Comparison of ENCODE assay signal across 1 cellular context in the genomic region with DNA sequence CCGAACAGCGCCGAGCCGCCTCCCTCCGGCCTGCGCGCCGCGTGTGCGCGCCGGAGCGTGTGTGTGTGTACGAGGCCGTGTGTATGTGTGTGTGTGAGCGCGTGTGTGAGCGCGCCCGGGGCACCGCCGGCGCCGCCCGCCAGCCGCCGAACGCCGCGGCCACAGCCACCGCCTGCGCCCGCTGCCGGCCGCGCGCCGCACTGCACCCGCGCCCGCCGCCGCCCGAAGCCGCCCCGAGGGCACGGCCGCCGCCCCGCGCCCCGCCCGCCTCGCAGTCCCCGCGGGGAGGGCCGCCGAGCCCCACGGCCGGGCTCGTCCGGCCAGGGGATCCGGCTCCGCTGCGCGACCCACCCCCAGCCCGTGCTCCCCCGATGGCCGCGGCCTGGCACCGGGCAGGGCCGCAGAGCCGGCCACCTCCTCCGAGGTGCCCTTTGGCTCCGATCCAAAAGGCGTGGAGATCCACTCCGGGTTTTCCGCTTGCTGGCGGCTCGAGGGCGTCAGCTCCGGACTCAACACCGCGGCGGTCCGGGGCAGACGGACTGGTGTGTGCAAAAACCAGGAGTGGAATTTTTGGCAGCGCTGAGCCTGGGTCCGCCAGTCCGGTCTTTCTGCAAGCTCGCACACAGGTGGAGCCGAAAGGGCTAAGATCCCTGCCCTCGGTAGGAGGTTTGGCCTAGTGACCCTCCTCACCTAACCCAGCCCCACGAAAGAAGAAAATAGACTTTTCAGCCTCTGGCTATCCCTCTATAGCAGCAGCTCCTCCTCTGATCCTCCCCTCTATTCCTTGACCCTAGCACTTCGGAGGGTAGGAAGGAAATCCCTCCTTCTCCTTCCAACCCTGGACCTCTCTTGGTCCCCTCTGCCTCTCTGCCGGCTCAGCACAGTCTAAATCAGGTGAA.
TF ChIP-seq lines count a peak whose summit lies in the region.

A gene with protein sequence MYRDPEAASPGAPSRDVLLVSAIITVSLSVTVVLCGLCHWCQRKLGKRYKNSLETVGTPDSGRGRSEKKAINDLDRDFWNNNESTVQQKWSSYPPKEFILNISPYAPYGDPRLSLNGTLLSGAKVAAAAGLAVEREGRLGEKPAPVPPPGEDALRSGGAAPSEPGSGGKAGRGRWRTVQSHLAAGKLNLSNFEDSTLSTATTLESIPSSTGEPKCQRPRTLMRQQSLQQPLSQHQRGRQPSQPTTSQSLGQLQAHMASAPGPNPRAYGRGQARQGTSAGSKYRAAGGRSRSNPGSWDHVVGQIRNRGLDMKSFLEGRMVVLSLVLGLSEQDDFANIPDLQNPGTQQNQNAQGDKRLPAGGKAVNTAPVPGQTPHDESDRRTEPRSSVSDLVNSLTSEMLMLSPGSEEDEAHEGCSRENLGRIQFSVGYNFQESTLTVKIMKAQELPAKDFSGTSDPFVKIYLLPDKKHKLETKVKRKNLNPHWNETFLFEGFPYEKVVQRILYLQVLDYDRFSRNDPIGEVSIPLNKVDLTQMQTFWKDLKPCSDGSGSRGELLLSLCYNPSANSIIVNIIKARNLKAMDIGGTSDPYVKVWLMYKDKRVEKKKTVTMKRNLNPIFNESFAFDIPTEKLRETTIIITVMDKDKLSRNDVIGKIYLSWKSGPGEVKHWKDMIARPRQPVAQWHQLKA (minus strand): TSS at position 47 of the 899 bp plus-strand sequence. CDS start 256 bp downstream, outside the sequence.

TF ChIP-seq in HepG2, 621 proteins besides CTCF, POLR2A, EP300 and RAD21 (continued from another document and continues in another):
- TF ChIP-seq U2AF1 (optimal IDR thresholded peaks at IDR 0.05; ENCODE audit: low read depth, low read length) (peak; percentile 96), BHLHE40 (IDR thresholded peaks at IDR 0.05; ENCODE audit: low read length) (no peak), SPEN (CRISPR knock-in tag; IDR thresholded peaks at IDR 0.05; ENCODE audit: low read depth) (0 out of 2 replicates have a peak, but pooled peaks have one; percentile 27), TMF1 (CRISPR knock-in tag; IDR thresholded peaks at IDR 0.05; ENCODE audit: low read depth) (no peak), HHEX (CRISPR knock-in tag; IDR thresholded peaks at IDR 0.05) (no peak), ZNF17 (CRISPR knock-in tag; IDR thresholded peaks at IDR 0.05) (no peak), ZNF747 (CRISPR knock-in tag; IDR thresholded peaks at IDR 0.05; ENCODE audit: borderline replicate concordance) (peak; percentile 81; the same call in 1 of the 2 replicates), FOXA1 (IDR thresholded peaks at IDR 0.05) (no peak), FOXA1 (CRISPR knock-in tag; IDR thresholded peaks at IDR 0.05) (peak; percentile 48; the same call in 1 of the 2 replicates), SMAD1 (CRISPR knock-in tag; IDR thresholded peaks at IDR 0.05; ENCODE audit: borderline replicate concordance, low read depth) (no peak), ZNF7 (CRISPR knock-in tag; IDR thresholded peaks at IDR 0.05) (no peak), HNRNPUL1 (IDR thresholded peaks at IDR 0.05; ENCODE audit: low read depth, low read length) (no peak), KLF9 (CRISPR knock-in tag; IDR thresholded peaks at IDR 0.05; ENCODE audit: low read depth) (no peak), MTF2 (CRISPR knock-in tag; IDR thresholded peaks at IDR 0.05; ENCODE audit: borderline replicate concordance) (no peak), ZNF264 (CRISPR knock-in tag; IDR thresholded peaks at IDR 0.05) (no peak), YY1 (IDR thresholded peaks at IDR 0.05; ENCODE audit: insufficient read depth, insufficient replicate concordance, low read depth, low read length) (peak; percentile 87), FLYWCH1 (CRISPR knock-in tag; IDR thresholded peaks at IDR 0.05) (no peak), POLR2G (IDR thresholded peaks at IDR 0.05; ENCODE audit: low read depth, low read length) (peak; percentile 46; the same call in 1 of the 2 replicates), ZNF33B (CRISPR knock-in tag; IDR thresholded peaks at IDR 0.05) (no peak), MTA1 (CRISPR knock-in tag; IDR thresholded peaks at IDR 0.05; ENCODE audit: borderline replicate concordance) (no peak), KDM2A (CRISPR knock-in tag; IDR thresholded peaks at IDR 0.05; ENCODE audit: borderline replicate concordance, low read depth) (peak; percentile 88), ZFP36L1 (CRISPR knock-in tag; IDR thresholded peaks at IDR 0.05) (no peak), ZNF354B (CRISPR knock-in tag; IDR thresholded peaks at IDR 0.05) (no peak), BRD4 (CRISPR knock-in tag; IDR thresholded peaks at IDR 0.05) (no peak), ZNF30 (CRISPR knock-in tag; IDR thresholded peaks at IDR 0.05) (no peak), KDM5B (CRISPR knock-in tag; IDR thresholded peaks at IDR 0.05; ENCODE audit: borderline replicate concordance) (peak; percentile 46; the same call in 1 of the 2 replicates), FOXP1 (IDR thresholded peaks at IDR 0.05) (no peak), FOXP1 (CRISPR knock-in tag; IDR thresholded peaks at IDR 0.05) (peak; percentile 49; the same call in 1 of the 2 replicates), ZNF460 (CRISPR knock-in tag; IDR thresholded peaks at IDR 0.05; ENCODE audit: borderline replicate concordance) (no peak), SKI (IDR thresholded peaks at IDR 0.05; ENCODE audit: partially characterized antibody) (peak; percentile 79), TP53 (CRISPR knock-in tag; conservative IDR thresholded peaks at IDR 0.05) (no peak), ZNF256 (CRISPR knock-in tag; conservative IDR thresholded peaks at IDR 0.05) (no peak), RARG (CRISPR knock-in tag; IDR thresholded peaks at IDR 0.05; ENCODE audit: low read depth) (no peak), ZNF556 (CRISPR knock-in tag; IDR thresholded peaks at IDR 0.05; ENCODE audit: borderline replicate concordance) (peak; percentile 71; the same call in 1 of the 2 replicates), ZNF605 (CRISPR knock-in tag; IDR thresholded peaks at IDR 0.05) (peak; percentile 36; the same call in 1 of the 2 replicates), RXRA (CRISPR knock-in tag; IDR thresholded peaks at IDR 0.05) (peak; percentile 60)
- TF ChIP-seq, protein P1, sequence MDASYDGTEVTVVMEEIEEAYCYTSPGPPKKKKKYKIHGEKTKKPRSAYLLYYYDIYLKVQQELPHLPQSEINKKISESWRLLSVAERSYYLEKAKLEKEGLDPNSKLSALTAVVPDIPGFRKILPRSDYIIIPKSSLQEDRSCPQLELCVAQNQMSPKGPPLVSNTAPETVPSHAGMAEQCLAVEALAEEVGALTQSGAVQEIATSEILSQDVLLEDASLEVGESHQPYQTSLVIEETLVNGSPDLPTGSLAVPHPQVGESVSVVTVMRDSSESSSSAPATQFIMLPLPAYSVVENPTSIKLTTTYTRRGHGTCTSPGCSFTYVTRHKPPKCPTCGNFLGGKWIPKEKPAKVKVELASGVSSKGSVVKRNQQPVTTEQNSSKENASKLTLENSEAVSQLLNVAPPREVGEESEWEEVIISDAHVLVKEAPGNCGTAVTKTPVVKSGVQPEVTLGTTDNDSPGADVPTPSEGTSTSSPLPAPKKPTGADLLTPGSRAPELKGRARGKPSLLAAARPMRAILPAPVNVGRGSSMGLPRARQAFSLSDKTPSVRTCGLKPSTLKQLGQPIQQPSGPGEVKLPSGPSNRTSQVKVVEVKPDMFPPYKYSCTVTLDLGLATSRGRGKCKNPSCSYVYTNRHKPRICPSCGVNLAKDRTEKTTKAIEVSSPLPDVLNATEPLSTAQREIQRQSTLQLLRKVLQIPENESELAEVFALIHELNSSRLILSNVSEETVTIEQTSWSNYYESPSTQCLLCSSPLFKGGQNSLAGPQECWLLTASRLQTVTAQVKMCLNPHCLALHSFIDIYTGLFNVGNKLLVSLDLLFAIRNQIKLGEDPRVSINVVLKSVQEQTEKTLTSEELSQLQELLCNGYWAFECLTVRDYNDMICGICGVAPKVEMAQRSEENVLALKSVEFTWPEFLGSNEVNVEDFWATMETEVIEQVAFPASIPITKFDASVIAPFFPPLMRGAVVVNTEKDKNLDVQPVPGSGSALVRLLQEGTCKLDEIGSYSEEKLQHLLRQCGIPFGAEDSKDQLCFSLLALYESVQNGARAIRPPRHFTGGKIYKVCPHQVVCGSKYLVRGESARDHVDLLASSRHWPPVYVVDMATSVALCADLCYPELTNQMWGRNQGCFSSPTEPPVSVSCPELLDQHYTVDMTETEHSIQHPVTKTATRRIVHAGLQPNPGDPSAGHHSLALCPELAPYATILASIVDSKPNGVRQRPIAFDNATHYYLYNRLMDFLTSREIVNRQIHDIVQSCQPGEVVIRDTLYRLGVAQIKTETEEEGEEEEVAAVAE (CRISPR knock-in tag; IDR thresholded peaks at IDR 0.05; ENCODE audit: borderline replicate concordance) = no peak
- TF ChIP-seq, protein P2, sequence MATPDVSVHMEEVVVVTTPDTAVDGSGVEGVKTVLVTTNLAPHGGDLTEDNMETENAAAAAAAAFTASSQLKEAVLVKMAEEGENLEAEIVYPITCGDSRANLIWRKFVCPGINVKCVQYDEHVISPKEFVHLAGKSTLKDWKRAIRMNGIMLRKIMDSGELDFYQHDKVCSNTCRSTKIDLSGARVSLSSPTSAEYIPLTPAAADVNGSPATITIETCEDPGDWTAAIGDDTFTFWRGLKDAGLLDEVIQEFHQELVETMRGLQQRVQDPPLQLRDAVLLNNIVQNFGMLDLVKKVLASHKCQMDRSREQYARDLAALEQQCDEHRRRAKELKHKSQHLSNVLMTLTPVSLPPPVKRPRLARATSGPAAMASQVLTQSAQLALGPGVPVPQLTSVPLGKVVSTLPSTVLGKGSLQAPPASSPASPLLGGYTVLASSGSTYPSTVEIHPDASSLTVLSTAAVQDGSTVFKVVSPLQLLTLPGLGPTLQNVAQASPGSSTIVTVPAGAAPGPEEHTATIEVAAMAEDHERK (CRISPR knock-in tag; IDR thresholded peaks at IDR 0.05; ENCODE audit: low read depth) = no peak
- TF ChIP-seq, protein P3, sequence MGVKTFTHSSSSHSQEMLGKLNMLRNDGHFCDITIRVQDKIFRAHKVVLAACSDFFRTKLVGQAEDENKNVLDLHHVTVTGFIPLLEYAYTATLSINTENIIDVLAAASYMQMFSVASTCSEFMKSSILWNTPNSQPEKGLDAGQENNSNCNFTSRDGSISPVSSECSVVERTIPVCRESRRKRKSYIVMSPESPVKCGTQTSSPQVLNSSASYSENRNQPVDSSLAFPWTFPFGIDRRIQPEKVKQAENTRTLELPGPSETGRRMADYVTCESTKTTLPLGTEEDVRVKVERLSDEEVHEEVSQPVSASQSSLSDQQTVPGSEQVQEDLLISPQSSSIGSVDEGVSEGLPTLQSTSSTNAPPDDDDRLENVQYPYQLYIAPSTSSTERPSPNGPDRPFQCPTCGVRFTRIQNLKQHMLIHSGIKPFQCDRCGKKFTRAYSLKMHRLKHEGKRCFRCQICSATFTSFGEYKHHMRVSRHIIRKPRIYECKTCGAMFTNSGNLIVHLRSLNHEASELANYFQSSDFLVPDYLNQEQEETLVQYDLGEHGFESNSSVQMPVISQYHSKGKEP (CRISPR knock-in tag; IDR thresholded peaks at IDR 0.05) = 0 out of 2 replicates have a peak, but pooled peaks have one; percentile 30
- TF ChIP-seq, protein P4, sequence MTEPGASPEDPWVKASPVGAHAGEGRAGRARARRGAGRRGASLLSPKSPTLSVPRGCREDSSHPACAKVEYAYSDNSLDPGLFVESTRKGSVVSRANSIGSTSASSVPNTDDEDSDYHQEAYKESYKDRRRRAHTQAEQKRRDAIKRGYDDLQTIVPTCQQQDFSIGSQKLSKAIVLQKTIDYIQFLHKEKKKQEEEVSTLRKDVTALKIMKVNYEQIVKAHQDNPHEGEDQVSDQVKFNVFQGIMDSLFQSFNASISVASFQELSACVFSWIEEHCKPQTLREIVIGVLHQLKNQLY (CRISPR knock-in tag; IDR thresholded peaks at IDR 0.05) = no peak
- TF ChIP-seq, protein P5, sequence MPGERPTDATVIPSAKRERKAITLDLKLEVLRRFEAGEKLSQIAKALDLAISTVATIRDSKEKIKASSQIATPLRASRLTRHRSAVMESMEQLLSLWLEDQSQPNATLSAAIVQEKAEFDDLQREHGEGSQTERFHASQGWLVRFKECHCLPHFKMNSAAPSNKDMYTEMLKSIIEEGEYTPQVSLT (CRISPR knock-in tag; IDR thresholded peaks at IDR 0.05; ENCODE audit: borderline replicate concordance, low read depth) = no peak
- TF ChIP-seq, protein P6, sequence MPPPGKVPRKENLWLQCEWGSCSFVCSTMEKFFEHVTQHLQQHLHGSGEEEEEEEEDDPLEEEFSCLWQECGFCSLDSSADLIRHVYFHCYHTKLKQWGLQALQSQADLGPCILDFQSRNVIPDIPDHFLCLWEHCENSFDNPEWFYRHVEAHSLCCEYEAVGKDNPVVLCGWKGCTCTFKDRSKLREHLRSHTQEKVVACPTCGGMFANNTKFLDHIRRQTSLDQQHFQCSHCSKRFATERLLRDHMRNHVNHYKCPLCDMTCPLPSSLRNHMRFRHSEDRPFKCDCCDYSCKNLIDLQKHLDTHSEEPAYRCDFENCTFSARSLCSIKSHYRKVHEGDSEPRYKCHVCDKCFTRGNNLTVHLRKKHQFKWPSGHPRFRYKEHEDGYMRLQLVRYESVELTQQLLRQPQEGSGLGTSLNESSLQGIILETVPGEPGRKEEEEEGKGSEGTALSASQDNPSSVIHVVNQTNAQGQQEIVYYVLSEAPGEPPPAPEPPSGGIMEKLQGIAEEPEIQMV (CRISPR knock-in tag; IDR thresholded peaks at IDR 0.05; ENCODE audit: low read depth) = peak; percentile 87
- TF ChIP-seq, protein P7, sequence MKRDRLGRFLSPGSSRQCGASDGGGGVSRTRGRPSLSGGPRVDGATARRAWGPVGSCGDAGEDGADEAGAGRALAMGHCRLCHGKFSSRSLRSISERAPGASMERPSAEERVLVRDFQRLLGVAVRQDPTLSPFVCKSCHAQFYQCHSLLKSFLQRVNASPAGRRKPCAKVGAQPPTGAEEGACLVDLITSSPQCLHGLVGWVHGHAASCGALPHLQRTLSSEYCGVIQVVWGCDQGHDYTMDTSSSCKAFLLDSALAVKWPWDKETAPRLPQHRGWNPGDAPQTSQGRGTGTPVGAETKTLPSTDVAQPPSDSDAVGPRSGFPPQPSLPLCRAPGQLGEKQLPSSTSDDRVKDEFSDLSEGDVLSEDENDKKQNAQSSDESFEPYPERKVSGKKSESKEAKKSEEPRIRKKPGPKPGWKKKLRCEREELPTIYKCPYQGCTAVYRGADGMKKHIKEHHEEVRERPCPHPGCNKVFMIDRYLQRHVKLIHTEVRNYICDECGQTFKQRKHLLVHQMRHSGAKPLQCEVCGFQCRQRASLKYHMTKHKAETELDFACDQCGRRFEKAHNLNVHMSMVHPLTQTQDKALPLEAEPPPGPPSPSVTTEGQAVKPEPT (CRISPR knock-in tag; IDR thresholded peaks at IDR 0.05; ENCODE audit: low read depth) = no peak
- TF ChIP-seq, protein P8, sequence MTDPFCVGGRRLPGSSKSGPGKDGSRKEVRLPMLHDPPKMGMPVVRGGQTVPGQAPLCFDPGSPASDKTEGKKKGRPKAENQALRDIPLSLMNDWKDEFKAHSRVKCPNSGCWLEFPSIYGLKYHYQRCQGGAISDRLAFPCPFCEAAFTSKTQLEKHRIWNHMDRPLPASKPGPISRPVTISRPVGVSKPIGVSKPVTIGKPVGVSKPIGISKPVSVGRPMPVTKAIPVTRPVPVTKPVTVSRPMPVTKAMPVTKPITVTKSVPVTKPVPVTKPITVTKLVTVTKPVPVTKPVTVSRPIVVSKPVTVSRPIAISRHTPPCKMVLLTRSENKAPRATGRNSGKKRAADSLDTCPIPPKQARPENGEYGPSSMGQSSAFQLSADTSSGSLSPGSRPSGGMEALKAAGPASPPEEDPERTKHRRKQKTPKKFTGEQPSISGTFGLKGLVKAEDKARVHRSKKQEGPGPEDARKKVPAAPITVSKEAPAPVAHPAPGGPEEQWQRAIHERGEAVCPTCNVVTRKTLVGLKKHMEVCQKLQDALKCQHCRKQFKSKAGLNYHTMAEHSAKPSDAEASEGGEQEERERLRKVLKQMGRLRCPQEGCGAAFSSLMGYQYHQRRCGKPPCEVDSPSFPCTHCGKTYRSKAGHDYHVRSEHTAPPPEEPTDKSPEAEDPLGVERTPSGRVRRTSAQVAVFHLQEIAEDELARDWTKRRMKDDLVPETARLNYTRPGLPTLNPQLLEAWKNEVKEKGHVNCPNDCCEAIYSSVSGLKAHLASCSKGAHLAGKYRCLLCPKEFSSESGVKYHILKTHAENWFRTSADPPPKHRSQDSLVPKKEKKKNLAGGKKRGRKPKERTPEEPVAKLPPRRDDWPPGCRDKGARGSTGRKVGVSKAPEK (CRISPR knock-in tag; IDR thresholded peaks at IDR 0.05; ENCODE audit: borderline replicate concordance) = no peak
